In the genomic region with DNA sequence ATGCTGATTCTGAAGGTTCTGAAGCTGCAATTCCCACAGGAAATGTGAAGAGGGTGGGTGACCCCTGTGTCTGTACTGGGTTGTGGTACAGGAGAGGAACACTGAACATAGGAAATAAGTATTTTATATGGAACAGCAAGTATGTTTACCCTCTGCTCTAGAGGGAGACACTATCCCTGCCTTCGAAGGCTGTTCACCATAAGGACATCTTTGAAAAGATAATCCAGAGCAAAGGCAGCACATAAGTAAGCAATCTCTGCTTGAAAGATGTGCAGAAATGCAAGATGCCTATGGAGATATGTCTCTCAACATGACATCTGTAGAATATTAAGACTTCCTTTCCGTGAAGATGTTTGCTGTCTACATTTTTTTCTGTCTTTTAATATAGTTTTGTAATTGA, we compare ENCODE assay signal across 1 cellular context.
TF ChIP-seq lines count a peak whose summit lies in the region.

No MANE protein-coding gene starts in this region.

TF ChIP-seq in H1, 55 proteins besides CTCF, POLR2A, EP300 and RAD21 (continued from another document):
- TF ChIP-seq SIX5 (IDR thresholded peaks at IDR 0.05; ENCODE audit: low read depth, low read length) (no peak), JUN (IDR thresholded peaks at IDR 0.05; ENCODE audit: low read depth, low read length) (no peak), SP1 (IDR thresholded peaks at IDR 0.05; ENCODE audit: low read depth, low read length) (no peak), MAFK (IDR thresholded peaks at IDR 0.05; ENCODE audit: low read depth, low read length) (no peak), KDM1A (IDR thresholded peaks at IDR 0.05; ENCODE audit: borderline replicate concordance, low read length) (no peak), SUZ12 (IDR thresholded peaks at IDR 0.05; ENCODE audit: low read length) (no peak), CHD1 (IDR thresholded peaks at IDR 0.05; ENCODE audit: low read depth, low read length) (no peak), CHD2 (IDR thresholded peaks at IDR 0.05; ENCODE audit: low read length) (no peak)
